In genomic region chr4:81052119-81053068, GRCh38 we compare ENCODE assay signal across 9 cellular contexts. TPM values are rescaled to one million over a fixed set of nuclear protein-coding genes. Genes with fewer than 3 reads are reported as not detected.
DNase-seq lines count a peak whose midpoint lies in the region; ATAC-seq and TF ChIP-seq lines count a peak whose summit lies in the region.
"Had no signal": no experiment of that assay in that cellular context is flagged by ENCODE, and none has a peak within 500 bp of the region (broad histone marks: within the 10 kb centered on the region; RNA-seq: fewer than 3 reads in every experiment).

No MANE protein-coding gene starts in this region.

- peak; percentile 34 for TF ChIP-seq CTCF in HL-60 (IDR thresholded peaks at IDR 0.05; ENCODE audit: insufficient read depth, low read length)
- TF ChIP-seq CTCF in astrocyte of the spinal cord (IDR thresholded peaks at IDR 0.05; ENCODE audit: low read depth, low read length) = peak; percentile 79

- H3K27ac ChIP-seq in HL-60 (replicated peaks) (no peak overlapping the region), SJSA1 (no peak overlapping the region)
- H3K27ac ChIP-seq: parathyroid adenoma had no signal

- no peaks in the 10 kb centered on the region for H3K4me1 ChIP-seq in SJSA1 (replicated peaks)
- H3K4me1 ChIP-seq: parathyroid adenoma had no signal

- 0 out of 2 replicates have a peak, but pooled peaks cover 2% of the 10 kb centered on the region for H3K9me3 ChIP-seq in SJSA1 (replicated peaks)

- H3K36me3 ChIP-seq in SJSA1 = no peaks in the 10 kb centered on the region

- in situ Hi-C loops in astrocyte of the spinal cord (cut with HindIII; ENCODE audit: low sequenced_read_pairs) = no loop called here

- H3K27me3 ChIP-seq in HL-60 (ENCODE audit: insufficient read depth, poor library complexity, severe bottlenecking) (no peaks in the 10 kb centered on the region), SJSA1 (replicated peaks) (0 out of 2 replicates have a peak, but pooled peaks cover 7% of the 10 kb centered on the region)

- peak; percentile 99 for ATAC-seq in GM21515 (IDR thresholded peaks at IDR 0.05; ENCODE audit: unreplicated experiment)

- peak; percentile 34 to 62 for DNase-seq in NCI-H446 (lab: John Stamatoyannopoulos, UW)
- DNase-seq in NCI-H446 treated with DMSO at 0.1 percent for 48 hours (lab: John Stamatoyannopoulos, UW) = no peak
- DNase-seq in HL-60 (ENCODE audit: low read depth in 1 of 2, low spot score in 1 of 2) = peak in 1 of 2 experiments; percentile 28
- DNase-seq in SJSA1 (ENCODE audit: low read depth in 1 of 2, low spot score in 2 of 2) = peak; percentile 44 to 54
- DNase-seq in astrocyte of the spinal cord (ENCODE audit: low read depth, low spot score) = peak; percentile 72
- DNase-seq in islet precursor cell = peak; percentile 79
- peak; percentile 44 for DNase-seq in stimulated activated CD4-positive, alpha-beta T cell treated with anti-CD3 and anti-CD28 coated beads, Interleukin-4, amount 100 ng/mL, for 24 hours

- H3K4me3 ChIP-seq in HL-60 (replicated peaks; ENCODE audit: insufficient read depth, low read length) = no peak overlapping the region
- no peak overlapping the region for H3K4me3 ChIP-seq in SJSA1
- H3K4me3 ChIP-seq in astrocyte of the spinal cord (ENCODE audit: low read depth, low read length) = no peak overlapping the region

RNA-seq across cellular contexts. Expression of gene BMP3, which starts 21.9 kb away (rescaled TPM):
- total RNA-seq in SJSA1 (2014; rRNA removed; shearing (Covaris generic)) = 0.03 and 0.11 TPM in 2 replicates
